16 cellular contexts compared by ENCODE assay signal in the genomic region with DNA sequence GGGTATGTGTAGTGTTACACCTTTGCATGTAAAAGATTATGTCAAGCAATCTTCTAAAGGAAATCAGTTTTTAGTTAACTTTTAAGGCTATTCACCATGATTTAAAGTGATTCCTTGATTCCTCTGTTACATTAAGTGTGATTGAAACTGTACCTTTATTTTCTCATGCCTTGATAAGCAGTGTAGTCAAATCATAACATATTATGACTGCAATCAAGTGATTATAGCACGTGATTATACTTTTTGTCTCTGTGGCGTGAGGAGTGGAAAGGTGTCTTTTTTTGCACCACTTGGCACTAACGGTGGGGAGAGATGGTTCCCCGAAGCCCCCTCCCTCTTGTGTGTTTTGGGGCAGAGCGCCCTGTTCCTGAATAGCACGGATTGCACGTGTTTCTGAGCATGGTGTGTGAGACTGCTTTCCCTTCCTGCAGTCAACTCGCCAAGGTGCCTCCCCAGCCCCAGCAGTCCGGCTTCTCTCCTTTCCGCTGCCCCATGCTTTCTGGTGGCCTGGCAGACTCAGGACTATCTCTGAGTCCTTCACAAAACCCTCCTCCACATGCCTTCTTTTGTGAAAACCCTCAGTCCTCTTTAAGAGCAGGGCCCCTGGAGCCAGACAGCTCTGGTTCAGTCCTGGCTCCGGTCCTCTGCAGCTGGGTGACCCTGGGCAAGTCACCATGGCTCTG.
DNase-seq lines count a peak whose midpoint lies in the region; ATAC-seq and TF ChIP-seq lines count a peak whose summit lies in the region.
"Had no signal": no experiment of that assay in that cellular context is flagged by ENCODE, and none has a peak within 500 bp of the region (broad histone marks: within the 10 kb centered on the region; RNA-seq: fewer than 3 reads in every experiment).

No MANE protein-coding gene starts in this region.

- no peak overlapping the region for H3K23ac ChIP-seq in H9 (ENCODE audit: insufficient read length, low read depth, low read length)

- CTCF ChIA-PET in WTC11 (lab: Charles Lee): interaction anchor here (0.5 to 1.6 kb wide), 4 partner anchors 10 to 184 kb away, joined by 3 to 8 read pairs (median 3); no protein-coding TSS in a partner anchor

- H2BK15ac ChIP-seq in H9 (ENCODE audit: low read depth, low read length): no peak overlapping the region

- H3K4me1 Mint-ChIP-seq in H9 (peaks cover 25 to 34% of the 10 kb centered on the region in 2 experiments), WTC11 (peaks cover 38% of the 10 kb centered on the region)

- no peak overlapping the region for H2BK120ac ChIP-seq in H9 (ENCODE audit: low read depth, low read length, poor library complexity, severe bottlenecking)

- H3K4me3 Mint-ChIP-seq in H9: no peak overlapping the region
- no peak overlapping the region for H3K4me3 Mint-ChIP-seq in WTC11
- H3K4me3 Mint-ChIP-seq: CD8-positive, alpha-beta memory T cell had no signal

- H4K20me1 ChIP-seq in H9 (ENCODE audit: control insufficient read depth, insufficient read depth, insufficient read length): no peaks in the 10 kb centered on the region

- H3K79me2 ChIP-seq in H9 (ENCODE audit: insufficient read depth, low read length): peaks cover 8% of the 10 kb centered on the region; the same call in 1 of the 2 replicates

- H3K36me3 Mint-ChIP-seq in H9 (ENCODE audit: insufficient read depth in 1 of 3, low read depth in 3 of 3): peaks cover 0 to 3% (median 0%) of the 10 kb centered on the region in 3 experiments; a peak in 4 of 7 replicates
- H3K36me3 Mint-ChIP-seq in WTC11: peaks cover 4% of the 10 kb centered on the region; the same call in 1 of the 2 replicates
- H3K36me3 Mint-ChIP-seq: CD8-positive, alpha-beta memory T cell had no signal

- no peak overlapping the region for H3K9ac ChIP-seq in H9 (ENCODE audit: extremely low read depth, insufficient read length, low read length)
- H3K9ac ChIP-seq: KMS-11 had no signal

- no peak for DNase-seq in H9
- DNase-seq in WTC11 (ENCODE audit: low spot score): no peak
- DNase-seq in mucosa of descending colon: peak in 1 of 3 donors; percentile 37
- DNase-seq in spleen: peak; percentile 41
- DNase-seq in GM03348 (ENCODE audit: low spot score): no peak
- DNase-seq in HUDEP-2 (lab: John Stamatoyannopoulos, UW; ENCODE audit: unreplicated experiment in 76 of 76): no peak
- DNase-seq: CD8-positive, alpha-beta memory T cell; GF-D8 had no signal

- H3K4me2 ChIP-seq in H9 (ENCODE audit: insufficient read depth, insufficient read length, low read length): no peak overlapping the region
- H3K4me2 ChIP-seq: KMS-11 had no signal

- no peak overlapping the region for H3K4me3 ChIP-seq in mucosa of descending colon
- H3K4me3 ChIP-seq in spleen: no peak overlapping the region
- H3K4me3 ChIP-seq: A549 had no signal

- H4K91ac ChIP-seq in H9 (ENCODE audit: insufficient read length, low read depth, low read length): no peak overlapping the region

- no peak overlapping the region for H3K14ac ChIP-seq in H9 (ENCODE audit: insufficient read depth, low read length)

- H2AFZ ChIP-seq in H9 (ENCODE audit: low read length): no peak overlapping the region

- H3K4me1 ChIP-seq in H9 (ENCODE audit: insufficient read depth, low read length) (no peaks in the 10 kb centered on the region; the same call in 1 of the 2 replicates), mucosa of descending colon (ENCODE audit: low read depth) (peaks cover 36% of the 10 kb centered on the region), spleen (peaks cover 0 to 36% (median 14%) of the 10 kb centered on the region in 6 donors)

- no peak overlapping the region for H4K8ac ChIP-seq in H9 (replicated peaks; ENCODE audit: insufficient read length, low read depth, low read length)

- no peak overlapping the region for H3K18ac ChIP-seq in H9 (ENCODE audit: insufficient read length, low read depth, low read length)

- H3K56ac ChIP-seq in H9 (ENCODE audit: insufficient read length, low read depth, low read length): no peak overlapping the region

- no peak overlapping the region for H2BK20ac ChIP-seq in H9 (ENCODE audit: low read depth, low read length, poor library complexity, severe bottlenecking)

- H3T11ph ChIP-seq in H9 (ENCODE audit: low read length): no peak overlapping the region

- no CpG with 5 or more reads among the region's 11 CpGs for WGBS in H9 (ENCODE audit: extremely low coverage, insufficient read length, low lambda C conversion rate)
- 64 to 78% (median 74%) methylated on average over 11 of the region's 11 CpGs for WGBS in spleen, 5 donors

- H4K5ac ChIP-seq in H9 (ENCODE audit: insufficient read length, low read depth, low read length): no peak overlapping the region

- no peaks in the 10 kb centered on the region for H3K23me2 ChIP-seq in H9 (ENCODE audit: insufficient read length, low read depth, low read length, poor library complexity, severe bottlenecking)

- TF ChIP-seq CTCF in H9 (conservative IDR thresholded peaks at IDR 0.05) (no peak), WTC11 (IDR thresholded peaks at IDR 0.05) (no peak), mucosa of descending colon (IDR thresholded peaks at IDR 0.05) (no peak), spleen (IDR thresholded peaks at IDR 0.05 in 8 of 11, conservative IDR thresholded peaks at IDR 0.05 in 3 of 11) (no peak)

- intact Hi-C loops in mucosa of descending colon (cut with DNase I, micrococcal nuclease) (no loop called here), spleen (cut with DNase I; ENCODE audit: low total_unique reads) (no loop called here)

- no peak overlapping the region for H3K4ac ChIP-seq in H9 (ENCODE audit: low read depth, low read length)

- H3K27me3 ChIP-seq in H9 (ENCODE audit: insufficient read depth, low read length) (no peaks in the 10 kb centered on the region), spleen (replicated peaks in 1 of 7) (peaks cover 0 to 42% (median 0%) of the 10 kb centered on the region in 7 donors)
- H3K27me3 ChIP-seq: BE2C had no signal

- H3K9me3 ChIP-seq in H9 (ENCODE audit: control insufficient read depth, low read depth, low read length): no peaks in the 10 kb centered on the region
- H3K9me3 ChIP-seq in mucosa of descending colon: no peaks in the 10 kb centered on the region
- H3K9me3 ChIP-seq in spleen: no peaks in the 10 kb centered on the region
- H3K9me3 ChIP-seq: A549, BE2C, Caco-2 had no signal

- H3K27ac Mint-ChIP-seq in H9: peak overlapping the region in 2 of 3 experiments; percentile 68 to 75; a peak in 3 of 7 replicates
- peak overlapping the region; percentile 57; the same call in 1 of the 2 replicates for H3K27ac Mint-ChIP-seq in WTC11
- H3K27ac Mint-ChIP-seq: CD8-positive, alpha-beta memory T cell had no signal

- H3K27ac ChIP-seq in H9 (ENCODE audit: insufficient read length, low read depth, low read length) (no peak overlapping the region), spleen (no peak overlapping the region)
- H3K27ac ChIP-seq: A549, HL-60, KMS-11 had no signal

- no peaks in the 10 kb centered on the region for H3K36me3 ChIP-seq in mucosa of descending colon (ENCODE audit: low read depth)
- no peaks in the 10 kb centered on the region for H3K36me3 ChIP-seq in spleen
- H3K36me3 ChIP-seq: BE2C had no signal

- no peak overlapping the region for H2BK5ac ChIP-seq in H9 (ENCODE audit: insufficient read length, low read length)

- H3K27me3 Mint-ChIP-seq in H9 (ENCODE audit: low read depth) (no peaks in the 10 kb centered on the region; the same call in 1 of the 2 replicates), WTC11 (ENCODE audit: low read depth) (no peaks in the 10 kb centered on the region)

- no peak for TF ChIP-seq POLR2A in spleen (IDR thresholded peaks at IDR 0.05)

- no peak for ATAC-seq in WTC11
- ATAC-seq in mucosa of descending colon: peak; percentile 65
- no peak for ATAC-seq in GM21526 (IDR thresholded peaks at IDR 0.05; ENCODE audit: low FRiP score, unreplicated experiment)
- ATAC-seq in GM21367 (IDR thresholded peaks at IDR 0.05; ENCODE audit: unreplicated experiment): no peak
- ATAC-seq: HCT116 had no signal

- POLR2A ChIA-PET in WTC11 (lab: Charles Lee): no interaction called here

- no peak overlapping the region for H2AK5ac ChIP-seq in H9 (ENCODE audit: insufficient read length, low read length)

- peaks cover 8% of the 10 kb centered on the region for H3K79me1 ChIP-seq in H9 (ENCODE audit: insufficient read depth, low read depth, low read length, poor library complexity, severe bottlenecking)

- no peak overlapping the region for H2BK12ac ChIP-seq in H9 (ENCODE audit: insufficient read length, low read depth, low read length)

- H3K9me3 Mint-ChIP-seq in H9: no peaks in the 10 kb centered on the region
- no peaks in the 10 kb centered on the region for H3K9me3 Mint-ChIP-seq in WTC11
- H3K9me3 Mint-ChIP-seq: CD8-positive, alpha-beta memory T cell had no signal

TF ChIP-seq in WTC11, 78 proteins besides CTCF, POLR2A, EP300 and RAD21 (continues in another document):
- TF ChIP-seq, protein P1, sequence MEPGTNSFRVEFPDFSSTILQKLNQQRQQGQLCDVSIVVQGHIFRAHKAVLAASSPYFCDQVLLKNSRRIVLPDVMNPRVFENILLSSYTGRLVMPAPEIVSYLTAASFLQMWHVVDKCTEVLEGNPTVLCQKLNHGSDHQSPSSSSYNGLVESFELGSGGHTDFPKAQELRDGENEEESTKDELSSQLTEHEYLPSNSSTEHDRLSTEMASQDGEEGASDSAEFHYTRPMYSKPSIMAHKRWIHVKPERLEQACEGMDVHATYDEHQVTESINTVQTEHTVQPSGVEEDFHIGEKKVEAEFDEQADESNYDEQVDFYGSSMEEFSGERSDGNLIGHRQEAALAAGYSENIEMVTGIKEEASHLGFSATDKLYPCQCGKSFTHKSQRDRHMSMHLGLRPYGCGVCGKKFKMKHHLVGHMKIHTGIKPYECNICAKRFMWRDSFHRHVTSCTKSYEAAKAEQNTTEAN (CRISPR knock-in tag; IDR thresholded peaks at IDR 0.05): no peak
- no peak for TF ChIP-seq SOX15 (CRISPR knock-in tag; IDR thresholded peaks at IDR 0.05)
- TF ChIP-seq, protein P2, sequence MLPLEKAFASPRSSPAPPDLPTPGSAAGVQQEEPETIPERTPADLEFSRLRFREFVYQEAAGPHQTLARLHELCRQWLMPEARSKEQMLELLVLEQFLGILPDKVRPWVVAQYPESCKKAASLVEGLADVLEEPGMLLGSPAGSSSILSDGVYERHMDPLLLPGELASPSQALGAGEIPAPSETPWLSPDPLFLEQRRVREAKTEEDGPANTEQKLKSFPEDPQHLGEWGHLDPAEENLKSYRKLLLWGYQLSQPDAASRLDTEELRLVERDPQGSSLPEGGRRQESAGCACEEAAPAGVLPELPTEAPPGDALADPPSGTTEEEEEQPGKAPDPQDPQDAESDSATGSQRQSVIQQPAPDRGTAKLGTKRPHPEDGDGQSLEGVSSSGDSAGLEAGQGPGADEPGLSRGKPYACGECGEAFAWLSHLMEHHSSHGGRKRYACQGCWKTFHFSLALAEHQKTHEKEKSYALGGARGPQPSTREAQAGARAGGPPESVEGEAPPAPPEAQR (CRISPR knock-in tag; IDR thresholded peaks at IDR 0.05): no peak
- TF ChIP-seq ZNF423 (CRISPR knock-in tag; IDR thresholded peaks at IDR 0.05): no peak
- TF ChIP-seq TP53 (CRISPR knock-in tag; IDR thresholded peaks at IDR 0.05): no peak
- no peak for TF ChIP-seq TCF7 (CRISPR knock-in tag; IDR thresholded peaks at IDR 0.05; ENCODE audit: low read depth)
- no peak for TF ChIP-seq MYBL2 (CRISPR knock-in tag; IDR thresholded peaks at IDR 0.05)
- no peak for TF ChIP-seq ZNF396 (CRISPR knock-in tag; IDR thresholded peaks at IDR 0.05; ENCODE audit: borderline replicate concordance)
- TF ChIP-seq ZBTB21 (CRISPR knock-in tag; IDR thresholded peaks at IDR 0.05; ENCODE audit: borderline replicate concordance): no peak
